17 cellular contexts compared by ENCODE assay signal in the genomic region with DNA sequence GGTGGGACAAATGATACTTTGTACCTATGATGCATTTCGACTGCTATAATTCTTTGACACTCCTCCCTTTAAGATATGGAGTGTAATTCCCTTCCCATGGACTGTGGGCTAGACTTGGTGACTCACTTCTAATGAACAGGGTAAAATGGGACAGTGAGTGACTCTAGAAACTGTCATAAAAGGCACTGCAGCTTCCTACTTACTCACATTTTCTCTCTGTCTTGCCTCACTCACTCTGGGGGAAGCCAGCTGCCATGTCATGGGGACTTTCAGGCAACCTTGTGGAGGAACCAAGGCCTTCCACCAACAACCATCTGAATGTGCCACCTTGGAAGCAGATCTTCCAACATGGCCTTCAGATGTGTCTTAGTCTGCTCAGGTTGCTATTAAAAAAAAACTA. TPM values are rescaled to one million over a fixed set of nuclear protein-coding genes. Genes with fewer than 3 reads are reported as not detected.
DNase-seq lines count a peak whose midpoint lies in the region; ATAC-seq, FAIRE-seq and TF ChIP-seq lines count a peak whose summit lies in the region.
"Had no signal": no experiment of that assay in that cellular context is flagged by ENCODE, and none has a peak within 500 bp of the region (broad histone marks: within the 10 kb centered on the region; RNA-seq: fewer than 3 reads in every experiment).

No MANE protein-coding gene starts in this region.

- WGBS in smooth muscle cell (ENCODE audit: low lambda C conversion rate), result 43% methylated on average over 1 of the region's 1 CpG

- no peaks in the 10 kb centered on the region for H3F3A ChIP-seq in smooth muscle cell (ENCODE audit: low read depth)

- FAIRE-seq in bronchial epithelial cell (lab: Jason Lieb, UNC), result peak; percentile 32

- H3K36me3 ChIP-seq in bronchial epithelial cell (ENCODE audit: control insufficient read depth, insufficient read depth, low read length), result no peaks in the 10 kb centered on the region
- no peaks in the 10 kb centered on the region for H3K36me3 ChIP-seq in smooth muscle cell (ENCODE audit: low read depth)
- H3K36me3 ChIP-seq: gastrocnemius medialis, lower lobe of right lung, SJCRH30 had no signal

- no peaks in the 10 kb centered on the region for H3K9me3 ChIP-seq in smooth muscle cell (replicated peaks; ENCODE audit: low read depth)
- H3K9me3 ChIP-seq: gastrocnemius medialis, lower lobe of right lung, SJCRH30 had no signal

- no peaks in the 10 kb centered on the region for H4K20me1 ChIP-seq in smooth muscle cell (ENCODE audit: low read depth)

- H3K4me2 ChIP-seq in smooth muscle cell, result no peak overlapping the region

- no peaks in the 10 kb centered on the region for H3K27me3 ChIP-seq in bronchial epithelial cell (ENCODE audit: control insufficient read depth, insufficient read depth, low read length)
- no peaks in the 10 kb centered on the region for H3K27me3 ChIP-seq in smooth muscle cell (ENCODE audit: low read depth)
- H3K27me3 ChIP-seq: gastrocnemius medialis, SJCRH30 had no signal

- H3K27ac ChIP-seq in smooth muscle cell (ENCODE audit: low read depth), result peak overlapping the region; percentile 62
- H3K27ac ChIP-seq: gastrocnemius medialis, lower lobe of right lung, SJCRH30 had no signal

- peak; percentile 24 for DNase-seq in activated naive CD4-positive, alpha-beta T cell treated with anti-CD3 and anti-CD28 coated beads, Interleukin-2, amount 50 U/mL, for 16 hours
- no peak for DNase-seq in activated naive CD4-positive, alpha-beta T cell (lab: John Stamatoyannopoulos, UW)
- DNase-seq in LHCN-M2 (ENCODE audit: low read depth) (peak; percentile 34), bronchial epithelial cell (ENCODE audit: low read depth) (peak; percentile 44), smooth muscle cell (lab: John Stamatoyannopoulos, UW; ENCODE audit: unreplicated experiment) (no peak)
- DNase-seq: activated naive CD8-positive, alpha-beta T cell treated with anti-CD3 and anti-CD28 coated beads, Interleukin-2, amount 10 ng/mL, durations not matched to agents 7 days and 5 days; Calu3; effector memory CD4-positive, alpha-beta T cell; gastrocnemius medialis; lower lobe of right lung; NCI-H1092; NK-92 treated with Interleukin-12 subunit alpha and Interleukin-12 subunit beta, amount 100 ng/mL, for 24 hours; SJCRH30; T-helper 9 cell had no signal

- peaks cover 8% of the 10 kb centered on the region for H3K4me1 ChIP-seq in smooth muscle cell (ENCODE audit: low read depth)
- H3K4me1 ChIP-seq: SJCRH30 had no signal

- ATAC-seq in GM19324 (IDR thresholded peaks at IDR 0.05; ENCODE audit: low FRiP score, unreplicated experiment) (no peak), GM21390 (IDR thresholded peaks at IDR 0.05; ENCODE audit: unreplicated experiment) (no peak), HG03442 (IDR thresholded peaks at IDR 0.05; ENCODE audit: unreplicated experiment) (no peak)
- ATAC-seq: gastrocnemius medialis, lower lobe of right lung had no signal

- no peak overlapping the region for H2AFZ ChIP-seq in smooth muscle cell (ENCODE audit: low read depth)

- H3K4me3 ChIP-seq in bronchial epithelial cell (ENCODE audit: low read depth, low read length) (no peak overlapping the region), smooth muscle cell (no peak overlapping the region)
- H3K4me3 ChIP-seq: gastrocnemius medialis, lower lobe of right lung, SJCRH30 had no signal

- H3K9ac ChIP-seq in smooth muscle cell (ENCODE audit: low read depth), result no peak overlapping the region

- TF ChIP-seq CTCF in bronchial epithelial cell (IDR thresholded peaks at IDR 0.05; ENCODE audit: insufficient read depth, low read length, severe bottlenecking), result no peak
- TF ChIP-seq CTCF in smooth muscle cell (IDR thresholded peaks at IDR 0.05; ENCODE audit: borderline replicate concordance, insufficient read depth, poor library complexity, severe bottlenecking), result no peak

- no peaks in the 10 kb centered on the region for H3K79me2 ChIP-seq in smooth muscle cell (ENCODE audit: low read depth)

RNA-seq across cellular contexts. Expression of a gene that starts 12.9 kb away (rescaled TPM):
- 2.7 and 3.1 TPM in 2 replicates for total RNA-seq in LHCN-M2 (2014; rRNA removed)
- polyA plus RNA-seq in LHCN-M2 (2012), result 1.1 TPM
- 16.3 and 20.6 TPM in 2 replicates for total RNA-seq in bronchial epithelial cell
- 9.6 and 10.0 TPM in 2 replicates for total RNA-seq in smooth muscle cell
- 11.8 and 14.0 TPM in 2 replicates for polyA plus RNA-seq in smooth muscle cell

Comparison
In these comparisons a context has a peak if more than half of its experiments do, and no peak if none do; other contexts are left out.
1. DNase-seq: peak in activated naive CD4-positive, alpha-beta T cell treated with anti-CD3 and anti-CD28 coated beads, Interleukin-2, amount 50 U/mL, for 16 hours (single experiment), LHCN-M2 (single experiment) and bronchial epithelial cell (single experiment); none in activated naive CD4-positive, alpha-beta T cell (0 of 4) and smooth muscle cell (single experiment).